25 cellular contexts compared by ENCODE assay signal in the genomic region with DNA sequence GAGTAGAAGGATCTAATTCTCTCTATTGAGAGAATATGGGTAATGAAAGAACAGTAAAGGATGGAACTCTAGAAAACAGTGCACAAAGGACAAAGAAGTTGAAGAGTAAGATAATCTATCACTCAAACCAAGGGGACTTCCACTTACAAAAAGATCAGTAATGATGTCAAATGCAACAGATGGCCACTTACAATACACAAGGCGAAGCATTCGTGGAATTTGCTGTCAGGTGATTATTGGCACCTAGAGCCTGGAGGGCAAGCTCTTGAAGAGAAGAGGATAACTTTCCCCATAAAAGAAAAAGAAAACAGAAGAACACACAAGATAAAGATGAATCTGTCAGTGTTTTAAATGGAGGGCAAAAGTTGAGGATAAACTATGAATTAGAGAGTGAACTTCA.
"Had no signal": no experiment of that assay in that cellular context is flagged by ENCODE, and none has a peak within 500 bp of the region (broad histone marks: within the 10 kb centered on the region; RNA-seq: fewer than 3 reads in every experiment).

No MANE protein-coding gene starts in this region.

- FAIRE-seq: TTC549 had no signal

- H3K27ac ChIP-seq: cardiac muscle cell, SK-N-MC had no signal

- H3K36me3 ChIP-seq: brain microvascular endothelial cell, cardiac muscle cell had no signal

- H3K27me3 ChIP-seq: brain microvascular endothelial cell, cardiac muscle cell had no signal

- H3K4me3 ChIP-seq: cardiac muscle cell, SK-N-MC had no signal

- ATAC-seq: activated T-helper 17 cell treated with anti-CD3 and anti-CD28 coated beads, Interleukin-2, amount 50 U/mL, for 72 hours; T-cell had no signal

- DNase-seq: activated B cell treated with CpG ODN at 0.5 μM for 24 hours; activated CD4-positive, alpha-beta T cell treated with anti-CD3 and anti-CD28 coated beads for 1 hour; activated CD4-positive, alpha-beta T cell treated with anti-CD3 and anti-CD28 coated beads, Interleukin-2, amount 10 ng/mL, durations not matched to agents 24 days and 14 days; activated CD4-positive, alpha-beta T cell treated with anti-CD3 and anti-CD28 coated beads, Interleukin-2, amount 50 U/mL, for 48 hours; activated gamma-delta T cell; activated naive CD4-positive, alpha-beta T cell treated with anti-CD3 and anti-CD28 coated beads for 36 hours; activated T-cell treated with anti-CD3 and anti-CD28 coated beads for 4 hours; activated T-cell treated with anti-CD3 and anti-CD28 coated beads, Interleukin-2, amount 50 U/mL, for 48 hours; Karpas-422; MM.1S; NCI-H1105; NCI-H1436; NCI-H187; NCI-H2081; NCI-H510A treated with DMSO at 0.1 percent for 48 hours; NCI-H748 treated with DMSO at 0.1 percent for 48 hours; SIG-M5; T-cell; T-helper 2 cell; T1000 had no signal
